In genomic region chrX:44462851-44463250, GRCh38 we compare ENCODE assay signal across 15 cellular contexts.
DNase-seq lines count a peak whose midpoint lies in the region; ATAC-seq lines count a peak whose summit lies in the region.
"Had no signal": no experiment of that assay in that cellular context is flagged by ENCODE, and none has a peak within 500 bp of the region (broad histone marks: within the 10 kb centered on the region; RNA-seq: fewer than 3 reads in every experiment).

No MANE protein-coding gene starts in this region.

- peaks cover 0 to 4% of the 10 kb centered on the region in 2 donors for H3K9me3 Mint-ChIP-seq in activated naive CD4-positive, alpha-beta T cell treated with anti-CD3 and anti-CD28 coated beads, Interleukin-2, amount 50 U/mL, for 72 hours
- H3K9me3 Mint-ChIP-seq: natural killer cell treated with Interleukin-12 subunit alpha and Interleukin-12 subunit beta and Interleukin-15 and Interleukin-18, amount 100 ng/mL, for 72 hours had no signal

- H3K36me3 Mint-ChIP-seq in activated naive CD4-positive, alpha-beta T cell treated with anti-CD3 and anti-CD28 coated beads, Interleukin-2, amount 50 U/mL, for 72 hours: peaks cover 0 to 6% of the 10 kb centered on the region in 2 donors
- H3K36me3 Mint-ChIP-seq: natural killer cell treated with Interleukin-12 subunit alpha and Interleukin-12 subunit beta and Interleukin-15 and Interleukin-18, amount 100 ng/mL, for 72 hours had no signal

- ATAC-seq in activated naive CD4-positive, alpha-beta T cell treated with anti-CD3 and anti-CD28 coated beads, Interleukin-2, amount 50 U/mL, for 72 hours: no peak
- ATAC-seq: activated CD4-positive, alpha-beta T cell treated with anti-CD3 and anti-CD28 coated beads for 36 hours; heart left ventricle; left cardiac atrium; natural killer cell treated with Interleukin-12 subunit alpha and Interleukin-12 subunit beta and Interleukin-15 and Interleukin-18, amount 100 ng/mL, for 72 hours had no signal

- DNase-seq in AG20443 (ENCODE audit: low spot score): peak; percentile 23
- DNase-seq in HT1080 (ENCODE audit: low read depth): peak; percentile 65
- DNase-seq in astrocyte of the hippocampus (ENCODE audit: low read depth, low spot score): peak; percentile 41
- DNase-seq in left kidney (ENCODE audit: low read depth, low spot score): peak; percentile 22
- no peak for DNase-seq in posterior cingulate gyrus
- DNase-seq in NCI-H510A (lab: John Stamatoyannopoulos, UW): no peak
- DNase-seq in activated CD4-positive, CD25-positive, alpha-beta regulatory T cell treated with anti-CD3 and anti-CD28 coated beads, Interleukin-2, amount 50 U/mL, for 72 hours: no peak
- DNase-seq in activated naive CD4-positive, alpha-beta T cell treated with anti-CD3 and anti-CD28 coated beads, Interleukin-2, amount 50 U/mL, for 72 hours (ENCODE audit: low spot score in 2 of 2): no peak
- DNase-seq: activated CD4-positive, alpha-beta T cell treated with anti-CD3 and anti-CD28 coated beads for 36 hours; effector CD8-positive, alpha-beta T cell; GF-D8; left cardiac atrium; NCI-H187 had no signal

- intact Hi-C loops in posterior cingulate gyrus (cut with DNase I): no loop called here

- H3K27ac Mint-ChIP-seq in activated naive CD4-positive, alpha-beta T cell treated with anti-CD3 and anti-CD28 coated beads, Interleukin-2, amount 50 U/mL, for 72 hours: no peak overlapping the region
- H3K27ac Mint-ChIP-seq: activated CD4-positive, alpha-beta T cell treated with anti-CD3 and anti-CD28 coated beads for 36 hours; natural killer cell treated with Interleukin-12 subunit alpha and Interleukin-12 subunit beta and Interleukin-15 and Interleukin-18, amount 100 ng/mL, for 72 hours had no signal

Comparison
In these comparisons a context has a peak if more than half of its experiments do, and no peak if none do; other contexts are left out.
1. DNase-seq: peak in AG20443 (single experiment), HT1080 (single experiment), astrocyte of the hippocampus (single experiment) and left kidney (single experiment); none in posterior cingulate gyrus (0 of 10), NCI-H510A (single experiment), activated CD4-positive, CD25-positive, alpha-beta regulatory T cell treated with anti-CD3 and anti-CD28 coated beads, Interleukin-2, amount 50 U/mL, for 72 hours (single experiment) and activated naive CD4-positive, alpha-beta T cell treated with anti-CD3 and anti-CD28 coated beads, Interleukin-2, amount 50 U/mL, for 72 hours (0 of 2).